Comparison of ENCODE assay signal across 35 cellular contexts in genomic region chr10:22795546-22795945, GRCh38.
"Had no signal": no experiment of that assay in that cellular context is flagged by ENCODE, and none has a peak within 500 bp of the region (broad histone marks: within the 10 kb centered on the region; RNA-seq: fewer than 3 reads in every experiment).

No MANE protein-coding gene starts in this region.

- H3K4me3 ChIP-seq: adrenal gland, body of pancreas, breast epithelium had no signal

- ATAC-seq: activated CD8-positive, alpha-beta T cell treated with anti-CD3 and anti-CD28 coated beads for 36 hours; activated naive CD4-positive, alpha-beta T cell treated with anti-CD3 and anti-CD28 coated beads, Interleukin-2, amount 50 U/mL, for 72 hours; activated T-cell treated with anti-CD3 and anti-CD28 coated beads, Interleukin-2, amount 50 U/mL, for 4 hours; activated T-cell treated with anti-CD3 and anti-CD28 coated beads, Interleukin-2, amount 50 U/mL, for 72 hours; activated T-helper 17 cell treated with anti-CD3 and anti-CD28 coated beads, Interleukin-2, amount 50 U/mL, for 72 hours; body of pancreas; T-cell; T-helper 17 cell had no signal

- H3K4me1 ChIP-seq: adrenal gland, body of pancreas, breast epithelium had no signal

- H3K27ac ChIP-seq: adrenal gland, body of pancreas, brain microvascular endothelial cell, breast epithelium, VCaP had no signal

- H3K27ac Mint-ChIP-seq: activated B cell treated with CpG ODN at 0.5 μM for 24 hours; activated CD4-positive, alpha-beta memory T cell treated with anti-CD3 and anti-CD28 coated beads for 36 hours; activated CD4-positive, alpha-beta T cell treated with anti-CD3 and anti-CD28 coated beads, Interleukin-2, amount 10 ng/mL, durations not matched to agents 24 days and 14 days; activated CD8-positive, alpha-beta T cell treated with anti-CD3 and anti-CD28 coated beads for 36 hours; activated naive CD4-positive, alpha-beta T cell treated with anti-CD3 and anti-CD28 coated beads for 36 hours; activated naive CD4-positive, alpha-beta T cell treated with anti-CD3 and anti-CD28 coated beads, Interleukin-2, amount 50 U/mL, for 72 hours; activated naive CD8-positive, alpha-beta T cell treated with anti-CD3 and anti-CD28 coated beads for 36 hours; activated T-cell treated with anti-CD3 and anti-CD28 coated beads, Interleukin-2, amount 50 U/mL, for 72 hours; activated T-helper 1 cell treated with anti-CD3 and anti-CD28 coated beads, Interleukin-12 subunit alpha, Interleukin-12 subunit beta, Interleukin-2, Interleukin-4 antibody, amounts not matched to agents 30 ng/mL and 10 ng/mL and 1 ng/mL, durations not matched to agents 14 hours and 24 hours and 36 hours; activated T-helper 17 cell treated with anti-CD3 and anti-CD28 coated beads, Interleukin-2, amount 50 U/mL, for 72 hours; T-cell; T-helper 17 cell had no signal

- H3K4me3 Mint-ChIP-seq: activated B cell treated with CpG ODN at 0.5 μM for 24 hours; activated CD4-positive, alpha-beta memory T cell treated with anti-CD3 and anti-CD28 coated beads for 36 hours; activated CD4-positive, alpha-beta T cell treated with anti-CD3 and anti-CD28 coated beads, Interleukin-2, amount 10 ng/mL, durations not matched to agents 24 days and 14 days; activated CD8-positive, alpha-beta T cell treated with anti-CD3 and anti-CD28 coated beads for 36 hours; activated naive CD4-positive, alpha-beta T cell treated with anti-CD3 and anti-CD28 coated beads for 36 hours; activated naive CD8-positive, alpha-beta T cell treated with anti-CD3 and anti-CD28 coated beads for 36 hours; activated T-cell treated with anti-CD3 and anti-CD28 coated beads, Interleukin-2, amount 50 U/mL, for 4 hours; activated T-cell treated with anti-CD3 and anti-CD28 coated beads, Interleukin-2, amount 50 U/mL, for 72 hours; activated T-helper 1 cell treated with anti-CD3 and anti-CD28 coated beads, Interleukin-12 subunit alpha, Interleukin-12 subunit beta, Interleukin-2, Interleukin-4 antibody, amounts not matched to agents 30 ng/mL and 10 ng/mL and 1 ng/mL, durations not matched to agents 14 hours and 24 hours and 36 hours; activated T-helper 17 cell treated with anti-CD3 and anti-CD28 coated beads, Interleukin-2, amount 50 U/mL, for 72 hours; T-cell; T-helper 17 cell had no signal

- H3K36me3 ChIP-seq: adrenal gland, brain microvascular endothelial cell, breast epithelium had no signal

- H3K9me3 ChIP-seq: adrenal gland, body of pancreas, breast epithelium had no signal

- DNase-seq: activated B cell treated with CpG ODN at 0.5 μM for 24 hours; activated CD4-positive, alpha-beta memory T cell treated with anti-CD3 and anti-CD28 coated beads for 36 hours; activated CD4-positive, alpha-beta T cell treated with anti-CD3 and anti-CD28 coated beads for 4 hours; activated CD4-positive, alpha-beta T cell treated with anti-CD3 and anti-CD28 coated beads, Interleukin-2, amount 10 ng/mL, durations not matched to agents 24 days and 14 days; activated CD4-positive, alpha-beta T cell treated with anti-CD3 and anti-CD28 coated beads, Interleukin-2, amount 50 U/mL, for 1 hour; activated CD4-positive, alpha-beta T cell treated with anti-CD3 and anti-CD28 coated beads, Interleukin-2, amount 50 U/mL, for 4 hours; activated CD4-positive, CD25-positive, alpha-beta regulatory T cell treated with anti-CD3 and anti-CD28 coated beads, Interleukin-2, amount 50 U/mL, for 72 hours; activated CD8-positive, alpha-beta memory T cell treated with anti-CD3 and anti-CD28 coated beads, Interleukin-2, amount 50 U/mL, for 4 hours; activated CD8-positive, alpha-beta T cell treated with anti-CD3 and anti-CD28 coated beads for 36 hours; activated effector memory CD4-positive, alpha-beta T cell treated with anti-CD3 and anti-CD28 coated beads, Interleukin-2, amount 50 U/mL, for 16 hours; activated gamma-delta T cell treated with Interleukin-2 at 50 U/mL for 16 hours; activated naive CD4-positive, alpha-beta T cell; activated naive CD4-positive, alpha-beta T cell treated with anti-CD3 and anti-CD28 coated beads for 36 hours; activated naive CD4-positive, alpha-beta T cell treated with anti-CD3 and anti-CD28 coated beads, Interleukin-2, amount 50 U/mL, for 16 hours; activated naive CD8-positive, alpha-beta T cell treated with anti-CD3 and anti-CD28 coated beads for 36 hours; activated T-cell treated with anti-CD3 and anti-CD28 coated beads for 4 hours; activated T-cell treated with anti-CD3 and anti-CD28 coated beads, Interleukin-2, amount 50 U/mL, for 1 hour; activated T-cell treated with anti-CD3 and anti-CD28 coated beads, Interleukin-2, amount 50 U/mL, for 4 hours; activated T-cell treated with anti-CD3 and anti-CD28 coated beads, Interleukin-2, amount 50 U/mL, for 72 hours; adrenal gland; amniotic stem cell; aorta; body of pancreas; brain microvascular endothelial cell; central memory CD4-positive, alpha-beta T cell; T-cell; T-helper 17 cell; T1000 had no signal

- H3K36me3 Mint-ChIP-seq: activated CD4-positive, alpha-beta memory T cell treated with anti-CD3 and anti-CD28 coated beads for 36 hours; activated naive CD4-positive, alpha-beta T cell treated with anti-CD3 and anti-CD28 coated beads, Interleukin-2, amount 50 U/mL, for 72 hours; T-cell had no signal

- H3K27me3 Mint-ChIP-seq: activated CD8-positive, alpha-beta T cell treated with anti-CD3 and anti-CD28 coated beads for 36 hours; activated naive CD8-positive, alpha-beta T cell treated with anti-CD3 and anti-CD28 coated beads for 36 hours had no signal

- H3K4me1 Mint-ChIP-seq: activated B cell treated with CpG ODN at 0.5 μM for 24 hours; activated CD4-positive, alpha-beta T cell treated with anti-CD3 and anti-CD28 coated beads, Interleukin-2, amount 10 ng/mL, durations not matched to agents 24 days and 14 days; activated naive CD8-positive, alpha-beta T cell treated with anti-CD3 and anti-CD28 coated beads for 36 hours; activated T-helper 17 cell treated with anti-CD3 and anti-CD28 coated beads, Interleukin-2, amount 50 U/mL, for 72 hours had no signal

- H3K9me3 Mint-ChIP-seq: activated B cell treated with CpG ODN at 0.5 μM for 24 hours; activated CD8-positive, alpha-beta T cell treated with anti-CD3 and anti-CD28 coated beads for 36 hours; activated naive CD4-positive, alpha-beta T cell treated with anti-CD3 and anti-CD28 coated beads for 36 hours; activated T-helper 17 cell treated with anti-CD3 and anti-CD28 coated beads, Interleukin-2, amount 50 U/mL, for 72 hours had no signal

- FAIRE-seq: astrocyte, TTC549 had no signal
